9 cellular contexts compared by ENCODE assay signal in genomic region chr2:88451647-88452150, GRCh38. TPM values are rescaled to one million over a fixed set of nuclear protein-coding genes. Genes with fewer than 3 reads are reported as not detected.
DNase-seq lines count a peak whose midpoint lies in the region; ATAC-seq, FAIRE-seq and TF ChIP-seq lines count a peak whose summit lies in the region.
"Had no signal": no experiment of that assay in that cellular context is flagged by ENCODE, and none has a peak within 500 bp of the region (broad histone marks: within the 10 kb centered on the region; RNA-seq: fewer than 3 reads in every experiment).

No MANE protein-coding gene starts in this region.

- SMC1A ChIA-PET in GM12878 (lab: Charles Lee; ENCODE audit: uncharacterized antibody, unreplicated experiment) = no interaction called here

- RAD21 ChIA-PET in GM12878 (lab: Charles Lee; ENCODE audit: unreplicated experiment) = no interaction called here

- POLR2A ChIA-PET in GM12878 (lab: Charles Lee) = no interaction called here

- H3F3A ChIP-seq in neural cell (ENCODE audit: insufficient read depth, low read length, poor library complexity, severe bottlenecking) = peaks cover 3% of the 10 kb centered on the region

- no peak overlapping the region for H3K27ac ChIP-seq in GM12878 (ENCODE audit: control insufficient read depth, insufficient read depth)
- H3K27ac ChIP-seq in neural cell (ENCODE audit: low read length) = no peak overlapping the region
- H3K27ac ChIP-seq in stomach = no peak overlapping the region
- H3K27ac ChIP-seq in WERI-Rb-1 = no peak overlapping the region

- DNase-seq in NCI-H146 treated with DMSO at 0.1 percent for 48 hours (lab: John Stamatoyannopoulos, UW; ENCODE audit: unreplicated experiment) (peak; percentile 27), GM12878 (ENCODE audit: low read depth, low spot score) (no peak), SIG-M5 (lab: John Stamatoyannopoulos, UW) (no peak), stomach (no peak), T1000 (lab: John Stamatoyannopoulos, UW) (no peak), WERI-Rb-1 (no peak)

- H3K9ac ChIP-seq in GM12878 (ENCODE audit: control insufficient read depth, insufficient read depth, low read length) (no peak overlapping the region), neural cell (ENCODE audit: low read length) (no peak overlapping the region)

- no peak for FAIRE-seq in GM12878 (lab: Jason Lieb, UNC)

- H3K4me2 ChIP-seq in GM12878 (ENCODE audit: control insufficient read depth, insufficient read depth) (no peak overlapping the region), neural cell (ENCODE audit: low read length) (no peak overlapping the region)

- no peak for TF ChIP-seq CTCF in GM12878 (IDR thresholded peaks at IDR 0.05 in 2 of 3, conservative IDR thresholded peaks at IDR 0.05 in 1 of 3; ENCODE audit: control insufficient read depth in 2 of 3, extremely low read depth in 1 of 3, insufficient read depth in 1 of 3, low read depth in 3 of 3, low read length in 3 of 3)
- no peak for TF ChIP-seq CTCF in neural cell (IDR thresholded peaks at IDR 0.05; ENCODE audit: poor library complexity, severe bottlenecking)
- TF ChIP-seq CTCF in stomach (IDR thresholded peaks at IDR 0.05) = no peak
- TF ChIP-seq CTCF in WERI-Rb-1 (IDR thresholded peaks at IDR 0.05; ENCODE audit: low read depth, low read length) = no peak

- H3K36me3 ChIP-seq in GM12878 (ENCODE audit: control insufficient read depth in 2 of 2, insufficient read depth in 2 of 2, low read length in 1 of 2) = no peaks in the 10 kb centered on the region
- H3K36me3 ChIP-seq in neural cell (ENCODE audit: insufficient read depth, low read length) = no peaks in the 10 kb centered on the region
- H3K36me3 ChIP-seq in stomach = no peaks in the 10 kb centered on the region
- H3K36me3 ChIP-seq in WERI-Rb-1 = no peaks in the 10 kb centered on the region

- no peaks in the 10 kb centered on the region for H4K20me1 ChIP-seq in GM12878 (ENCODE audit: control insufficient read depth, insufficient read depth)
- no peaks in the 10 kb centered on the region for H4K20me1 ChIP-seq in neural cell (ENCODE audit: insufficient read depth)

- H3K4me1 ChIP-seq in GM12878 (ENCODE audit: control insufficient read depth, insufficient read depth, low read length) (no peaks in the 10 kb centered on the region), stomach (peaks cover 4 to 19% (median 13%) of the 10 kb centered on the region in 4 donors)

- TF ChIP-seq POLR2A in GM12878 (IDR thresholded peaks at IDR 0.05; ENCODE audit: low read depth, low read length) (no peak), stomach (IDR thresholded peaks at IDR 0.05) (no peak)

- no peak for TF ChIP-seq RAD21 in GM12878 (IDR thresholded peaks at IDR 0.05; ENCODE audit: insufficient read depth, low read depth, low read length)
- TF ChIP-seq RAD21 in neural cell (conservative IDR thresholded peaks at IDR 0.05) = no peak

- in situ Hi-C loops in GM12878 (cut with MboI) = no loop called here

- ATAC-seq in GM19023 (IDR thresholded peaks at IDR 0.05; ENCODE audit: unreplicated experiment) (peak; percentile 27), GM12878 (no peak)

- H3K27me3 ChIP-seq in GM12878 (replicated peaks in 1 of 2; ENCODE audit: control insufficient read depth in 2 of 2, insufficient read depth in 2 of 2, low read length in 1 of 2) (peaks cover 4 to 12% of the 10 kb centered on the region in 2 experiments), neural cell (ENCODE audit: insufficient read depth, low read depth, low read length) (peaks cover 51% of the 10 kb centered on the region), stomach (peaks cover 8 to 98% (median 64%) of the 10 kb centered on the region in 3 donors), WERI-Rb-1 (ENCODE audit: insufficient read depth, low read depth, severe bottlenecking) (peaks cover 87% of the 10 kb centered on the region)

- CTCF ChIA-PET in GM12878 (lab: Yijun Ruan, JAX) = no interaction called here

- no peaks in the 10 kb centered on the region for H3K9me3 ChIP-seq in GM12878 (replicated peaks; ENCODE audit: control insufficient read depth, insufficient read depth, low read length)
- no peaks in the 10 kb centered on the region for H3K9me3 ChIP-seq in neural cell (ENCODE audit: low read length)
- H3K9me3 ChIP-seq in stomach = peaks cover 0 to 4% (median 0%) of the 10 kb centered on the region in 4 donors
- peaks cover 6% of the 10 kb centered on the region for H3K9me3 ChIP-seq in WERI-Rb-1 (ENCODE audit: severe bottlenecking)

- H3K4me3 ChIP-seq in GM12878 = no peak overlapping the region
- H3K4me3 ChIP-seq in neural cell (ENCODE audit: low read length) = peak overlapping the region; percentile 60
- H3K4me3 ChIP-seq in stomach = peak overlapping the region in 2 of 4 donors; percentile 31 to 54
- no peak overlapping the region for H3K4me3 ChIP-seq in WERI-Rb-1 (ENCODE audit: low read depth, low read length)

- intact Hi-C loops in GM12878 (cut with micrococcal nuclease; ENCODE audit: unreplicated experiment) = loop anchor here (10.0 kb wide), 1 partner anchor 213 kb away; no protein-coding TSS in a partner anchor
- intact Hi-C loops in stomach (cut with DNase I; ENCODE audit: low total_unique reads) = no loop called here

- WGBS in GM12878 (ENCODE audit: insufficient coverage, insufficient replicate concordance, low lambda C conversion rate, missing lambda C conversion rate) = 15% methylated on average over 29 of the region's 39 CpGs
- WGBS in stomach, 5 donors = 3 to 8% (median 5%) methylated on average over 27 to 39 of the region's 39 CpGs

- no peaks in the 10 kb centered on the region for H3K79me2 ChIP-seq in GM12878 (ENCODE audit: control insufficient read depth, insufficient read depth, low read length)
- H3K79me2 ChIP-seq in neural cell (replicated peaks; ENCODE audit: insufficient read depth, low read length) = no peaks in the 10 kb centered on the region

- H2AFZ ChIP-seq in GM12878 (ENCODE audit: control insufficient read depth, low read depth, low read length) (no peak overlapping the region), neural cell (ENCODE audit: low read depth, low read length) (no peak overlapping the region)

- TF ChIP-seq EP300 in GM12878 (IDR thresholded peaks at IDR 0.05; ENCODE audit: borderline replicate concordance in 1 of 2, control insufficient read depth in 1 of 2, low read depth in 2 of 2, low read length in 2 of 2) (no peak), neural cell (conservative IDR thresholded peaks at IDR 0.05; ENCODE audit: poor library complexity, severe bottlenecking) (no peak), stomach (IDR thresholded peaks at IDR 0.05) (no peak)

- H3K9me2 ChIP-seq in neural cell (ENCODE audit: insufficient read depth, low read length) = no peaks in the 10 kb centered on the region

- no TSS peak for BruUV-seq in GM12878 (replicated peaks; lab: Mats Ljungman, UMichigan)

TF ChIP-seq in GM12878, 131 proteins besides CTCF, POLR2A, EP300 and RAD21 (continues in another document):
- peak; percentile 87 for TF ChIP-seq SUZ12 (IDR thresholded peaks at IDR 0.05; ENCODE audit: unreplicated experiment)
- TF ChIP-seq, protein P1, sequence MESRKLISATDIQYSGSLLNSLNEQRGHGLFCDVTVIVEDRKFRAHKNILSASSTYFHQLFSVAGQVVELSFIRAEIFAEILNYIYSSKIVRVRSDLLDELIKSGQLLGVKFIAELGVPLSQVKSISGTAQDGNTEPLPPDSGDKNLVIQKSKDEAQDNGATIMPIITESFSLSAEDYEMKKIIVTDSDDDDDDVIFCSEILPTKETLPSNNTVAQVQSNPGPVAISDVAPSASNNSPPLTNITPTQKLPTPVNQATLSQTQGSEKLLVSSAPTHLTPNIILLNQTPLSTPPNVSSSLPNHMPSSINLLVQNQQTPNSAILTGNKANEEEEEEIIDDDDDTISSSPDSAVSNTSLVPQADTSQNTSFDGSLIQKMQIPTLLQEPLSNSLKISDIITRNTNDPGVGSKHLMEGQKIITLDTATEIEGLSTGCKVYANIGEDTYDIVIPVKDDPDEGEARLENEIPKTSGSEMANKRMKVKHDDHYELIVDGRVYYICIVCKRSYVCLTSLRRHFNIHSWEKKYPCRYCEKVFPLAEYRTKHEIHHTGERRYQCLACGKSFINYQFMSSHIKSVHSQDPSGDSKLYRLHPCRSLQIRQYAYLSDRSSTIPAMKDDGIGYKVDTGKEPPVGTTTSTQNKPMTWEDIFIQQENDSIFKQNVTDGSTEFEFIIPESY (IDR thresholded peaks at IDR 0.05) = no peak

RNA-seq across cellular contexts. Expression of gene FOXI3, which starts 0.8 kb away (rescaled TPM):
- not detected in 2 replicates for total RNA-seq in GM12878 (2013; cell fraction: nucleolus; rRNA removed)
- total RNA-seq in GM12878 (2014; rRNA removed) (not detected in 2 replicates), GM12878 (2014; rRNA removed; fragmentation: Illumina TruSeq; extraction: Trizol) (not detected in 2 replicates), GM12878 (2021) (not detected in 2 replicates), stomach (1 to 10 TPM in 1 of 5 donors, not detected in 4; 2.2 TPM)
- not detected for polyA plus RNA-seq in GM12878 (2011; ENCODE audit: low read depth)
- polyA plus RNA-seq in GM12878 (2011; rRNA removed) (not detected in 2 replicates), GM12878 (2014; fragmentation: Illumina TruSeq; extraction: Trizol) (not detected in 2 replicates), GM12878 (2014; fragmentation: Nextera tagmentation; extraction: Ambion mirVana) (not detected), GM12878 (2014; rRNA removed) (not detected in 2 replicates), GM12878 (2016; fragmentation: Nextera tagmentation; extraction: Ambion mirVana) (not detected), neural cell (not detected in 2 replicates), stomach (not detected)
- polyA plus RNA-seq in GM12878 (2011; cell fraction: cytosol; rRNA removed) = not detected in 2 replicates
- polyA plus RNA-seq in GM12878 (2011; cell fraction: nucleus; rRNA removed) = not detected in 2 replicates
- polyA plus RNA-seq in GM12878 (2012) = not detected in 2 replicates
- not detected in 2 replicates for polyA minus RNA-seq in GM12878 (2011; rRNA and poly(A)+ RNA removed)
- not detected in 2 replicates for polyA minus RNA-seq in GM12878 (2011; cell fraction: cytosol; rRNA and poly(A)+ RNA removed)
- polyA minus RNA-seq in GM12878 (2011; cell fraction: nucleus; rRNA and poly(A)+ RNA removed) = not detected in 2 replicates
- polyA minus RNA-seq in neural cell = not detected in 2 replicates
- total RNA-seq: lung microvascular endothelial cell had no signal
